In the genomic region with DNA sequence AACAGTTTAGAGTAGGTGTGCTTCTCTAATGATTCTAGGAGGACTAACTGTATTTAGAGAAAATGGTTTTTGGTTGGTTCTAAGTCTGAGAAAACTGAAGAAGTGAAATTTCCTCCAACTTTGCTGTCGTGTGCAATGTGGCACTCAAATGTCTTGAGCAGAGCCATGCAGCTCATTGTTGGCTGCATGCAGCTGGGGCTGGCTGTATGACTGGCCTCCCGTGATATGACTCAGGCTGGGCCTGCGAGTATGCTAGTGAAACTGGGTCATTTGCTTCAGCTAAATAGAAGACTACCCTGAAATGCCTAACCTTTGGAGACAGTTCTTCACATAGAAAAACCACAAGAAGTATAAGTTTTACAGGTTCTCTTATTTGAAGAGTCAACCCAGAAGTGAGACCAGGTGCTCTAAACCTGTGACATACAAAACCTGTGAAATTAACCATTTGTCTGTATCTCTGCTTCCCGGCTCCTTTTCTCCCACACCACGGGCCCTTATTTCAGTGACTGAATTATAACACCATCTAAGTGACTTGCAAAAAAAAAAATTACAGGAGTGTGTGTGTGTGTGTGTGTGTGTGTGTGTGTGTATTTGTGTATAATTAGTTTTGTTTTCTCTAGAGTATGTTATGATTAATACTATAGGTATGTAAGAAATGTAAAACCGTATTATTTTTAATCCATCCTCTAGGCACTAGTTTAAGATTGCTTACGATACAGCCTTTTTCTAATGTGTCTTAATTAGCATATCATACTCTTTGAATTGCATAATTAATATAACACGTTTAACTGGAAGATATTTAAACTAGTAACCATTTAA, we compare ENCODE assay signal across 8 cellular contexts. TPM values are rescaled to one million over a fixed set of nuclear protein-coding genes. Genes with fewer than 3 reads are reported as not detected.
DNase-seq lines count a peak whose midpoint lies in the region; ATAC-seq and TF ChIP-seq lines count a peak whose summit lies in the region.

No MANE protein-coding gene starts in this region.

- H3K27me3 Mint-ChIP-seq in T-helper 1 cell treated with Interleukin-12 subunit alpha and Interleukin-12 subunit beta and Interleukin-4 antibody, amounts not matched to agents 30 μg/mL and 1 μg/mL, for 36 hours (ENCODE audit: low read depth), result no peaks in the 10 kb centered on the region
- no peaks in the 10 kb centered on the region for H3K27me3 Mint-ChIP-seq in progenitor cell of endocrine pancreas

- peak; percentile 41 for DNase-seq in dermis blood vessel endothelial cell
- peak in 3 of 4 experiments; percentile 25 to 56 (median 48) for DNase-seq in stimulated activated CD4-positive, alpha-beta T cell treated with anti-CD3 and anti-CD28 coated beads, Interleukin-1b, Interleukin-23, amount 100 ng/mL, for 24 hours (ENCODE audit: low read depth in 4 of 4, low spot score in 1 of 4)
- DNase-seq in progenitor cell of endocrine pancreas (ENCODE audit: low spot score, unreplicated experiment), result no peak
- no peak for DNase-seq in LoVo (ENCODE audit: low spot score)
- DNase-seq in neuronal stem cell (ENCODE audit: low spot score), result no peak

- no peak overlapping the region for H2AFZ ChIP-seq in neuronal stem cell (ENCODE audit: low read length)

- H3K9me3 ChIP-seq in neuronal stem cell (replicated peaks in 1 of 2; ENCODE audit: control insufficient read depth in 2 of 2, insufficient read depth in 1 of 2, low read depth in 1 of 2, low read length in 2 of 2), result peaks cover 0 to 28% of the 10 kb centered on the region in 2 donors

- H3K27ac Mint-ChIP-seq in T-helper 1 cell treated with Interleukin-12 subunit alpha and Interleukin-12 subunit beta and Interleukin-4 antibody, amounts not matched to agents 30 μg/mL and 1 μg/mL, for 36 hours, result peak overlapping the region; percentile 81
- no peak overlapping the region for H3K27ac Mint-ChIP-seq in progenitor cell of endocrine pancreas

- H4K8ac ChIP-seq in neuronal stem cell (ENCODE audit: low read depth, low read length), result no peak overlapping the region

- peaks cover 54% of the 10 kb centered on the region for H3K36me3 Mint-ChIP-seq in T-helper 1 cell treated with Interleukin-12 subunit alpha and Interleukin-12 subunit beta and Interleukin-4 antibody, amounts not matched to agents 30 μg/mL and 1 μg/mL, for 36 hours (ENCODE audit: low read depth)
- peaks cover 42% of the 10 kb centered on the region for H3K36me3 Mint-ChIP-seq in progenitor cell of endocrine pancreas (ENCODE audit: insufficient read depth)

- peaks cover 30% of the 10 kb centered on the region for H3K4me1 Mint-ChIP-seq in T-helper 1 cell treated with Interleukin-12 subunit alpha and Interleukin-12 subunit beta and Interleukin-4 antibody, amounts not matched to agents 30 μg/mL and 1 μg/mL, for 36 hours (ENCODE audit: low read depth)
- no peaks in the 10 kb centered on the region for H3K4me1 Mint-ChIP-seq in progenitor cell of endocrine pancreas (ENCODE audit: low read depth)

- no peak overlapping the region for H3K23ac ChIP-seq in neuronal stem cell (ENCODE audit: low read depth, low read length, poor library complexity)

- no peak overlapping the region for H2BK12ac ChIP-seq in neuronal stem cell (ENCODE audit: low read length)

- TF ChIP-seq CTCF in progenitor cell of endocrine pancreas (IDR thresholded peaks at IDR 0.05; ENCODE audit: unreplicated experiment), result no peak

- no peak overlapping the region for H2BK120ac ChIP-seq in neuronal stem cell (ENCODE audit: low read depth, low read length)

- no peak overlapping the region for H3K18ac ChIP-seq in neuronal stem cell (ENCODE audit: low read length)

- no CpG with 5 or more reads among the region's 8 CpGs for WGBS in neuronal stem cell (ENCODE audit: extremely low coverage in 2 of 2, insufficient read length in 2 of 2, insufficient replicate concordance in 1 of 2), 2 donors

- H3K4me2 ChIP-seq in neuronal stem cell (ENCODE audit: insufficient read depth, low read length, poor library complexity, severe bottlenecking), result no peak overlapping the region

- peaks cover 0 to 2% of the 10 kb centered on the region in 2 donors for H3K4me1 ChIP-seq in neuronal stem cell (ENCODE audit: control insufficient read depth in 2 of 2, insufficient read depth in 1 of 2, low read depth in 1 of 2, low read length in 2 of 2)

- no peaks in the 10 kb centered on the region for H3K27me3 ChIP-seq in neuronal stem cell (ENCODE audit: control insufficient read depth in 3 of 3, insufficient read depth in 3 of 3, low read depth in 1 of 3, low read length in 3 of 3)

- peak overlapping the region; percentile 4 for H3K4me3 Mint-ChIP-seq in T-helper 1 cell treated with Interleukin-12 subunit alpha and Interleukin-12 subunit beta and Interleukin-4 antibody, amounts not matched to agents 30 μg/mL and 1 μg/mL, for 36 hours
- H3K4me3 Mint-ChIP-seq in progenitor cell of endocrine pancreas (ENCODE audit: low read depth), result no peak overlapping the region

- peak; percentile 99 for ATAC-seq in GM18861 (IDR thresholded peaks at IDR 0.05; ENCODE audit: unreplicated experiment)
- ATAC-seq in HG02763 (IDR thresholded peaks at IDR 0.05; ENCODE audit: unreplicated experiment), result peak; percentile 99

- H4K91ac ChIP-seq in neuronal stem cell (ENCODE audit: low read depth, low read length, poor library complexity), result no peak overlapping the region

- H3K9ac ChIP-seq in neuronal stem cell (ENCODE audit: low read depth, low read length, poor library complexity), result no peak overlapping the region

- H3K4me3 ChIP-seq in neuronal stem cell (ENCODE audit: low read length in 2 of 2), result no peak overlapping the region

- no peaks in the 10 kb centered on the region for H3K79me1 ChIP-seq in neuronal stem cell (ENCODE audit: low read depth, low read length)

- no peak overlapping the region for H2BK5ac ChIP-seq in neuronal stem cell (ENCODE audit: low read length)

- peaks cover 13% of the 10 kb centered on the region for H3K9me3 Mint-ChIP-seq in T-helper 1 cell treated with Interleukin-12 subunit alpha and Interleukin-12 subunit beta and Interleukin-4 antibody, amounts not matched to agents 30 μg/mL and 1 μg/mL, for 36 hours
- H3K9me3 Mint-ChIP-seq in progenitor cell of endocrine pancreas (ENCODE audit: low read depth), result peaks cover 13% of the 10 kb centered on the region

- H3K4ac ChIP-seq in neuronal stem cell (ENCODE audit: low read length), result no peak overlapping the region

- H3K36me3 ChIP-seq in neuronal stem cell (replicated peaks in 1 of 2; ENCODE audit: control insufficient read depth in 2 of 2, insufficient read depth in 2 of 2, low read length in 2 of 2), result peaks cover 8 to 93% of the 10 kb centered on the region in 2 donors

- H2AK5ac ChIP-seq in neuronal stem cell (ENCODE audit: low read depth, low read length), result no peak overlapping the region

- no peak overlapping the region for H3K14ac ChIP-seq in neuronal stem cell (ENCODE audit: low read length)

- H3K27ac ChIP-seq in neuronal stem cell (replicated peaks; ENCODE audit: low read length), result no peak overlapping the region

- no peak overlapping the region for H2BK15ac ChIP-seq in neuronal stem cell (ENCODE audit: low read length)

RNA-seq across cellular contexts. Expression of a gene that starts 15.9 kb away (rescaled TPM):
- total RNA-seq in dermis blood vessel endothelial cell (23.7 and 29.3 TPM in 2 replicates), progenitor cell of endocrine pancreas (59.6 and 65.3 TPM in 2 replicates)
- 36.1 TPM for polyA plus RNA-seq in neuronal stem cell (2013, experiment 1 of 2)
- polyA plus RNA-seq in neuronal stem cell (2013, experiment 2 of 2), result 38.0 TPM

Comparison
In these comparisons a context has a peak if more than half of its experiments do, and no peak if none do; other contexts are left out.
1. DNase-seq: peak in dermis blood vessel endothelial cell (single experiment) and stimulated activated CD4-positive, alpha-beta T cell treated with anti-CD3 and anti-CD28 coated beads, Interleukin-1b, Interleukin-23, amount 100 ng/mL, for 24 hours (3 of 4); none in progenitor cell of endocrine pancreas (single experiment), LoVo (single experiment) and neuronal stem cell (single experiment).